ENCODE assay signal across 1 cellular context in genomic region chr9:136482793-136483588, GRCh38.
TF ChIP-seq lines count a peak whose summit lies in the region.

SEC16A (minus strand) TSS chr9:136483040; CDS start chr9:136477615, 5,425 bp downstream.

TF ChIP-seq in K562, 482 proteins besides CTCF, POLR2A, EP300 and RAD21 (continued from another document and continues in another):
- TF ChIP-seq RREB1 (CRISPR knock-in tag; IDR thresholded peaks at IDR 0.05) = no peak
- TF ChIP-seq, protein P1, sequence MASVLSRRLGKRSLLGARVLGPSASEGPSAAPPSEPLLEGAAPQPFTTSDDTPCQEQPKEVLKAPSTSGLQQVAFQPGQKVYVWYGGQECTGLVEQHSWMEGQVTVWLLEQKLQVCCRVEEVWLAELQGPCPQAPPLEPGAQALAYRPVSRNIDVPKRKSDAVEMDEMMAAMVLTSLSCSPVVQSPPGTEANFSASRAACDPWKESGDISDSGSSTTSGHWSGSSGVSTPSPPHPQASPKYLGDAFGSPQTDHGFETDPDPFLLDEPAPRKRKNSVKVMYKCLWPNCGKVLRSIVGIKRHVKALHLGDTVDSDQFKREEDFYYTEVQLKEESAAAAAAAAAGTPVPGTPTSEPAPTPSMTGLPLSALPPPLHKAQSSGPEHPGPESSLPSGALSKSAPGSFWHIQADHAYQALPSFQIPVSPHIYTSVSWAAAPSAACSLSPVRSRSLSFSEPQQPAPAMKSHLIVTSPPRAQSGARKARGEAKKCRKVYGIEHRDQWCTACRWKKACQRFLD (CRISPR knock-in tag; IDR thresholded peaks at IDR 0.05) = no peak
- 0 out of 2 replicates have a peak, but pooled peaks have one; percentile 59 for TF ChIP-seq THAP12 (CRISPR knock-in tag; IDR thresholded peaks at IDR 0.05)
- TF ChIP-seq, protein P2, sequence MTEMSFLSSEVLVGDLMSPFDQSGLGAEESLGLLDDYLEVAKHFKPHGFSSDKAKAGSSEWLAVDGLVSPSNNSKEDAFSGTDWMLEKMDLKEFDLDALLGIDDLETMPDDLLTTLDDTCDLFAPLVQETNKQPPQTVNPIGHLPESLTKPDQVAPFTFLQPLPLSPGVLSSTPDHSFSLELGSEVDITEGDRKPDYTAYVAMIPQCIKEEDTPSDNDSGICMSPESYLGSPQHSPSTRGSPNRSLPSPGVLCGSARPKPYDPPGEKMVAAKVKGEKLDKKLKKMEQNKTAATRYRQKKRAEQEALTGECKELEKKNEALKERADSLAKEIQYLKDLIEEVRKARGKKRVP (CRISPR knock-in tag; IDR thresholded peaks at IDR 0.05) = no peak
- TF ChIP-seq HIVEP1 (CRISPR knock-in tag; IDR thresholded peaks at IDR 0.05) = no peak
- TF ChIP-seq EWSR1 (IDR thresholded peaks at IDR 0.05; ENCODE audit: borderline replicate concordance, low read depth, partially characterized antibody) = no peak
- no peak for TF ChIP-seq ZNF551 (CRISPR knock-in tag; IDR thresholded peaks at IDR 0.05)
- TF ChIP-seq SMAD1 (IDR thresholded peaks at IDR 0.05; ENCODE audit: low read depth, low read length, partially characterized antibody) = peak; percentile 52
- TF ChIP-seq ZNF584 (CRISPR knock-in tag; IDR thresholded peaks at IDR 0.05; ENCODE audit: low read depth) = no peak
- no peak for TF ChIP-seq ZNF507 (tag; conservative IDR thresholded peaks at IDR 0.05)
- TF ChIP-seq RBFOX2 (IDR thresholded peaks at IDR 0.05; ENCODE audit: low read depth, low read length) = peak; percentile 91
- TF ChIP-seq BRCA1 (IDR thresholded peaks at IDR 0.05) = no peak
- no peak for TF ChIP-seq BRCA1 (CRISPR knock-in tag; IDR thresholded peaks at IDR 0.05)
- 0 out of 2 replicates have a peak, but pooled peaks have one; percentile 82 for TF ChIP-seq ELF2 (CRISPR knock-in tag; IDR thresholded peaks at IDR 0.05)
- TF ChIP-seq, protein P3, sequence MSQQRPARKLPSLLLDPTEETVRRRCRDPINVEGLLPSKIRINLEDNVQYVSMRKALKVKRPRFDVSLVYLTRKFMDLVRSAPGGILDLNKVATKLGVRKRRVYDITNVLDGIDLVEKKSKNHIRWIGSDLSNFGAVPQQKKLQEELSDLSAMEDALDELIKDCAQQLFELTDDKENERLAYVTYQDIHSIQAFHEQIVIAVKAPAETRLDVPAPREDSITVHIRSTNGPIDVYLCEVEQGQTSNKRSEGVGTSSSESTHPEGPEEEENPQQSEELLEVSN (IDR thresholded peaks at IDR 0.05; ENCODE audit: borderline replicate concordance in 1 of 2, extremely low read depth in 1 of 2, insufficient read depth in 1 of 2, insufficient read length in 1 of 2, low read depth in 1 of 2, low read length in 1 of 2, poor library complexity in 1 of 2, severe bottlenecking in 1 of 2) = peak in 1 of 2 experiments; percentile 84
- no peak for TF ChIP-seq ZSCAN29 (IDR thresholded peaks at IDR 0.05)
- TF ChIP-seq ZBTB7A (IDR thresholded peaks at IDR 0.05; ENCODE audit: borderline replicate concordance, control insufficient read depth, low read depth, low read length) = peak; percentile 46; the same call in 1 of the 2 replicates
- TF ChIP-seq SPI1 (IDR thresholded peaks at IDR 0.05; ENCODE audit: borderline replicate concordance, low read depth, low read length) = no peak
- TF ChIP-seq, protein P4, sequence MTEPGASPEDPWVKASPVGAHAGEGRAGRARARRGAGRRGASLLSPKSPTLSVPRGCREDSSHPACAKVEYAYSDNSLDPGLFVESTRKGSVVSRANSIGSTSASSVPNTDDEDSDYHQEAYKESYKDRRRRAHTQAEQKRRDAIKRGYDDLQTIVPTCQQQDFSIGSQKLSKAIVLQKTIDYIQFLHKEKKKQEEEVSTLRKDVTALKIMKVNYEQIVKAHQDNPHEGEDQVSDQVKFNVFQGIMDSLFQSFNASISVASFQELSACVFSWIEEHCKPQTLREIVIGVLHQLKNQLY (CRISPR knock-in tag; conservative IDR thresholded peaks at IDR 0.05) = no peak
- TF ChIP-seq ZNF212 (CRISPR knock-in tag; IDR thresholded peaks at IDR 0.05) = no peak
- TF ChIP-seq CHD4 (IDR thresholded peaks at IDR 0.05; ENCODE audit: insufficient read depth, insufficient replicate concordance, low read depth, low read length, poor library complexity, severe bottlenecking) = no peak
- no peak for TF ChIP-seq ZC3H11A (IDR thresholded peaks at IDR 0.05; ENCODE audit: low read depth, low read length)
- no peak for TF ChIP-seq MED1 (CRISPR knock-in tag; IDR thresholded peaks at IDR 0.05; ENCODE audit: borderline replicate concordance)
- no peak for TF ChIP-seq ZBED1 (IDR thresholded peaks at IDR 0.05)
- TF ChIP-seq ZNF311 (CRISPR knock-in tag; IDR thresholded peaks at IDR 0.05) = no peak
- TF ChIP-seq, protein P5, sequence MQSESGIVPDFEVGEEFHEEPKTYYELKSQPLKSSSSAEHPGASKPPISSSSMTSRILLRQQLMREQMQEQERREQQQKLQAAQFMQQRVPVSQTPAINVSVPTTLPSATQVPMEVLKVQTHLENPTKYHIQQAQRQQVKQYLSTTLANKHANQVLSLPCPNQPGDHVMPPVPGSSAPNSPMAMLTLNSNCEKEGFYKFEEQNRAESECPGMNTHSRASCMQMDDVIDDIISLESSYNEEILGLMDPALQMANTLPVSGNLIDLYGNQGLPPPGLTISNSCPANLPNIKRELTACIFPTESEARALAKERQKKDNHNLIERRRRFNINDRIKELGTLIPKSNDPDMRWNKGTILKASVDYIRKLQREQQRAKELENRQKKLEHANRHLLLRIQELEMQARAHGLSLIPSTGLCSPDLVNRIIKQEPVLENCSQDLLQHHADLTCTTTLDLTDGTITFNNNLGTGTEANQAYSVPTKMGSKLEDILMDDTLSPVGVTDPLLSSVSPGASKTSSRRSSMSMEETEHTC (IDR thresholded peaks at IDR 0.05) = no peak
- no peak for TF ChIP-seq TOE1 (IDR thresholded peaks at IDR 0.05; ENCODE audit: borderline replicate concordance)
- TF ChIP-seq TOE1 (CRISPR knock-in tag; IDR thresholded peaks at IDR 0.05; ENCODE audit: borderline replicate concordance, low read depth) = no peak; the same call in 1 of the 2 replicates
- no peak for TF ChIP-seq LARP7 (IDR thresholded peaks at IDR 0.05)
- no peak for TF ChIP-seq XRCC4 (IDR thresholded peaks at IDR 0.05; ENCODE audit: extremely low read depth, insufficient read depth, insufficient read length)
- TF ChIP-seq SRSF7 (optimal IDR thresholded peaks at IDR 0.05; ENCODE audit: low read depth, low read length) = no peak
- TF ChIP-seq FOXM1 (IDR thresholded peaks at IDR 0.05; ENCODE audit: low read depth) = no peak
- no peak for TF ChIP-seq FOXM1 (CRISPR knock-in tag; IDR thresholded peaks at IDR 0.05; ENCODE audit: low read depth)
- TF ChIP-seq, protein P6, sequence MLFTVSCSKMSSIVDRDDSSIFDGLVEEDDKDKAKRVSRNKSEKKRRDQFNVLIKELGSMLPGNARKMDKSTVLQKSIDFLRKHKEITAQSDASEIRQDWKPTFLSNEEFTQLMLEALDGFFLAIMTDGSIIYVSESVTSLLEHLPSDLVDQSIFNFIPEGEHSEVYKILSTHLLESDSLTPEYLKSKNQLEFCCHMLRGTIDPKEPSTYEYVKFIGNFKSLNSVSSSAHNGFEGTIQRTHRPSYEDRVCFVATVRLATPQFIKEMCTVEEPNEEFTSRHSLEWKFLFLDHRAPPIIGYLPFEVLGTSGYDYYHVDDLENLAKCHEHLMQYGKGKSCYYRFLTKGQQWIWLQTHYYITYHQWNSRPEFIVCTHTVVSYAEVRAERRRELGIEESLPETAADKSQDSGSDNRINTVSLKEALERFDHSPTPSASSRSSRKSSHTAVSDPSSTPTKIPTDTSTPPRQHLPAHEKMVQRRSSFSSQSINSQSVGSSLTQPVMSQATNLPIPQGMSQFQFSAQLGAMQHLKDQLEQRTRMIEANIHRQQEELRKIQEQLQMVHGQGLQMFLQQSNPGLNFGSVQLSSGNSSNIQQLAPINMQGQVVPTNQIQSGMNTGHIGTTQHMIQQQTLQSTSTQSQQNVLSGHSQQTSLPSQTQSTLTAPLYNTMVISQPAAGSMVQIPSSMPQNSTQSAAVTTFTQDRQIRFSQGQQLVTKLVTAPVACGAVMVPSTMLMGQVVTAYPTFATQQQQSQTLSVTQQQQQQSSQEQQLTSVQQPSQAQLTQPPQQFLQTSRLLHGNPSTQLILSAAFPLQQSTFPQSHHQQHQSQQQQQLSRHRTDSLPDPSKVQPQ (CRISPR knock-in tag; IDR thresholded peaks at IDR 0.05; ENCODE audit: borderline replicate concordance) = no peak
- no peak for TF ChIP-seq ZKSCAN8 (CRISPR knock-in tag; IDR thresholded peaks at IDR 0.05)
- no peak for TF ChIP-seq ZNF707 (CRISPR knock-in tag; conservative IDR thresholded peaks at IDR 0.05)
- no peak for TF ChIP-seq PRPF4 (IDR thresholded peaks at IDR 0.05; ENCODE audit: insufficient read depth, low read depth, low read length, poor library complexity, severe bottlenecking)
- no peak for TF ChIP-seq NELFE (IDR thresholded peaks at IDR 0.05; ENCODE audit: insufficient read depth, insufficient read length)
- peak; percentile 85; the same call in 1 of the 2 replicates for TF ChIP-seq EP400 (IDR thresholded peaks at IDR 0.05)
- no peak for TF ChIP-seq ZNF232 (CRISPR knock-in tag; IDR thresholded peaks at IDR 0.05)
- TF ChIP-seq NRF1 (conservative IDR thresholded peaks at IDR 0.05 in 1 of 2, IDR thresholded peaks at IDR 0.05 in 1 of 2) = no peak
- TF ChIP-seq NFE2 (IDR thresholded peaks at IDR 0.05; ENCODE audit: low read depth) = no peak
- no peak for TF ChIP-seq TAL1 (IDR thresholded peaks at IDR 0.05)
- peak; percentile 57 for TF ChIP-seq PML (IDR thresholded peaks at IDR 0.05; ENCODE audit: low read length)
- no peak for TF ChIP-seq ZNF830 (CRISPR knock-in tag; IDR thresholded peaks at IDR 0.05)
- TF ChIP-seq MBD1 (CRISPR knock-in tag; IDR thresholded peaks at IDR 0.05) = no peak
- TF ChIP-seq CCNT2 (IDR thresholded peaks at IDR 0.05; ENCODE audit: borderline replicate concordance, extremely low read depth, insufficient read length, low read depth, low read length) = peak; percentile 71
- no peak for TF ChIP-seq ELF1 (tag; IDR thresholded peaks at IDR 0.05)
